In genomic region chr5:55187370-55187769, GRCh38 we compare ENCODE assay signal across 10 cellular contexts. TPM values are rescaled to one million over a fixed set of nuclear protein-coding genes. Genes with fewer than 3 reads are reported as not detected.
A peak's percentile ranks its signal among the peaks of the same experiment; 100 is the strongest.
DNase-seq lines count a peak whose midpoint lies in the region; ATAC-seq, FAIRE-seq and TF ChIP-seq lines count a peak whose summit lies in the region.
"Had no signal": no experiment of that assay in that cellular context is flagged by ENCODE, and none has a peak within 500 bp of the region (broad histone marks: within the 10 kb centered on the region; RNA-seq: fewer than 3 reads in every experiment).

No MANE protein-coding gene starts in this region.

- intact Hi-C loops in sciatic nerve (cut with DNase I) = no loop called here

- dilution Hi-C loops in keratinocyte (cut with MboI; ENCODE audit: extremely low pct_ligation_motif_present, low sequenced_read_pairs) = no loop called here

- H3K27ac ChIP-seq in Karpas-422 (ENCODE audit: low read length) (no peak overlapping the region), RWPE1 (no peak overlapping the region), keratinocyte (ENCODE audit: control insufficient read depth, insufficient read depth, low read length) (no peak overlapping the region)

- H3K79me2 ChIP-seq in Karpas-422 (ENCODE audit: low read length) = no peaks in the 10 kb centered on the region
- no peaks in the 10 kb centered on the region for H3K79me2 ChIP-seq in keratinocyte (ENCODE audit: control insufficient read depth, insufficient read depth, low read length)

- no peak for FAIRE-seq in D721Med (lab: Jason Lieb, UNC)
- FAIRE-seq in keratinocyte (lab: Jason Lieb, UNC) = peak; percentile 13

- no peaks in the 10 kb centered on the region for H3K9me2 ChIP-seq in Karpas-422 (replicated peaks; ENCODE audit: insufficient read depth, low read length)

- peak; percentile 57 for TF ChIP-seq CTCF in D721Med (IDR thresholded peaks at IDR 0.05; ENCODE audit: insufficient read depth, missing control alignments)
- TF ChIP-seq CTCF in RWPE1 (conservative IDR thresholded peaks at IDR 0.05; ENCODE audit: low read depth) = peak; percentile 58
- TF ChIP-seq CTCF in keratinocyte (optimal IDR thresholded peaks at IDR 0.05 in 1 of 3, IDR thresholded peaks at IDR 0.05 in 1 of 3, conservative IDR thresholded peaks at IDR 0.05 in 1 of 3; ENCODE audit: extremely low read depth in 1 of 3, insufficient read depth in 2 of 3, low read length in 3 of 3) = peak in 2 of 3 experiments; percentile 39 to 51

- H4K20me1 ChIP-seq in Karpas-422 (ENCODE audit: insufficient read depth, low read depth, low read length) (no peaks in the 10 kb centered on the region), keratinocyte (ENCODE audit: control insufficient read depth, extremely low read depth, insufficient read depth, low read length) (no peaks in the 10 kb centered on the region)

- POLR2A ChIA-PET in RWPE1 (lab: Yijun Ruan, JAX; ENCODE audit: low non-redundant PET) = no interaction called here

- CTCF ChIA-PET in RWPE1 (lab: Yijun Ruan, JAX) = interaction anchor here (0.5 to 1.7 kb wide), 16 partner anchors 9 to 641 kb away, joined by 3 to 9 read pairs (median 4); partner anchors contain the start of gene CCNO

- H3K27me3 ChIP-seq in Karpas-422 (ENCODE audit: low read length) (no peaks in the 10 kb centered on the region), keratinocyte (ENCODE audit: control insufficient read depth, extremely low read depth, insufficient read depth, low read length) (peaks cover 4% of the 10 kb centered on the region)

- H3K36me3 ChIP-seq in Karpas-422 (ENCODE audit: insufficient read depth, low read length) = no peaks in the 10 kb centered on the region
- H3K36me3 ChIP-seq in keratinocyte (ENCODE audit: control insufficient read depth in 2 of 2, extremely low read depth in 1 of 2, insufficient read depth in 2 of 2, low read length in 2 of 2) = no peaks in the 10 kb centered on the region

- DNase-seq in D721Med (ENCODE audit: insufficient read length, low spot score) (peak; percentile 23), Karpas-422 (peak; percentile 60), RWPE1 (ENCODE audit: low spot score) (peak; percentile 78), keratinocyte (ENCODE audit: low read depth, low spot score) (no peak), sciatic nerve (ENCODE audit: low spot score) (no peak), NCI-H1436 (lab: John Stamatoyannopoulos, UW) (no peak)
- DNase-seq: activated CD8-positive, alpha-beta memory T cell treated with anti-CD3 and anti-CD28 coated beads, Interleukin-2, amount 10 ng/mL, durations not matched to agents 7 days and 5 days had no signal

- H3K9me3 ChIP-seq in Karpas-422 (ENCODE audit: low read length) = no peaks in the 10 kb centered on the region
- no peaks in the 10 kb centered on the region for H3K9me3 ChIP-seq in keratinocyte (ENCODE audit: control insufficient read depth, low read depth, low read length)

- ATAC-seq in HG03378 (IDR thresholded peaks at IDR 0.05; ENCODE audit: unreplicated experiment) = no peak
- no peak for ATAC-seq in sciatic nerve
- ATAC-seq in GM18498 (IDR thresholded peaks at IDR 0.05; ENCODE audit: unreplicated experiment) = no peak
- ATAC-seq: activated CD8-positive, alpha-beta memory T cell treated with anti-CD3 and anti-CD28 coated beads, Interleukin-2, amount 10 ng/mL, durations not matched to agents 7 days and 5 days had no signal

- H2AFZ ChIP-seq in Karpas-422 (ENCODE audit: low read length) (no peak overlapping the region), keratinocyte (ENCODE audit: control insufficient read depth, low read length) (no peak overlapping the region)

- H3K4me2 ChIP-seq in Karpas-422 (ENCODE audit: low read depth, low read length, poor library complexity, severe bottlenecking) (no peak overlapping the region), keratinocyte (ENCODE audit: control insufficient read depth, extremely low read depth, insufficient read depth, low read depth, low read length) (no peak overlapping the region)

- H3K4me1 ChIP-seq in Karpas-422 (ENCODE audit: low read length) (no peaks in the 10 kb centered on the region), keratinocyte (ENCODE audit: control insufficient read depth, extremely low read depth, insufficient read depth, low read length) (no peaks in the 10 kb centered on the region)

- H3K4me3 ChIP-seq in Karpas-422 (ENCODE audit: low read length) = no peak overlapping the region
- no peak overlapping the region for H3K4me3 ChIP-seq in keratinocyte (ENCODE audit: control insufficient read depth in 2 of 3, extremely low read depth in 1 of 3, insufficient read depth in 2 of 3, low read depth in 1 of 3, low read length in 3 of 3)

- no peaks in the 10 kb centered on the region for H3K9me1 ChIP-seq in keratinocyte (ENCODE audit: control insufficient read depth, extremely low read depth, insufficient read depth, low read length)

- H3K9ac ChIP-seq in Karpas-422 (ENCODE audit: low read length) = no peak overlapping the region
- no peak overlapping the region for H3K9ac ChIP-seq in keratinocyte (ENCODE audit: control insufficient read depth, extremely low read depth, insufficient read depth, low read length)

RNA-seq across cellular contexts. Expression of gene CDC20B, which starts 14.4 kb away (rescaled TPM):
- not detected in 2 replicates for total RNA-seq in Karpas-422 (2014; rRNA removed; shearing (Covaris generic); ENCODE audit: low replicate concordance)
- 0.03 TPM in 1 of 3 replicates, not detected in the others for polyA plus RNA-seq in keratinocyte
- polyA plus RNA-seq in keratinocyte (2011; ENCODE audit: low read depth) = not detected
- polyA plus RNA-seq in keratinocyte (2011; cell fraction: cytosol; rRNA removed) = not detected in 2 replicates
- polyA plus RNA-seq in keratinocyte (2011; cell fraction: nucleus; rRNA removed) = not detected in 2 replicates
- not detected in 2 replicates for polyA plus RNA-seq in keratinocyte (2012; ENCODE audit: low replicate concordance)
- polyA minus RNA-seq in keratinocyte = not detected in 3 replicates
- polyA minus RNA-seq in keratinocyte (2011; cell fraction: cytosol; rRNA and poly(A)+ RNA removed) = not detected
- not detected in 2 replicates for polyA minus RNA-seq in keratinocyte (2011; cell fraction: nucleus; rRNA and poly(A)+ RNA removed)
- total RNA-seq in sciatic nerve = not detected

RNA-seq across cellular contexts. Expression of gene GPX8, which starts 27.4 kb away (rescaled TPM):
- not detected in 2 replicates for total RNA-seq in Karpas-422 (2014; rRNA removed; shearing (Covaris generic); ENCODE audit: low replicate concordance)
- polyA plus RNA-seq in keratinocyte = 20.3 to 40.1 TPM (median 28.9 TPM) in 3 replicates
- polyA plus RNA-seq in keratinocyte (2011; ENCODE audit: low read depth) = 4.6 TPM
- 16.0 and 32.1 TPM in 2 replicates for polyA plus RNA-seq in keratinocyte (2011; cell fraction: cytosol; rRNA removed)
- polyA plus RNA-seq in keratinocyte (2011; cell fraction: nucleus; rRNA removed) = 19.0 and 25.3 TPM in 2 replicates
- polyA plus RNA-seq in keratinocyte (2012; ENCODE audit: low replicate concordance) = 12.2 and 28.4 TPM in 2 replicates
- polyA minus RNA-seq in keratinocyte = 5.7 to 15.7 TPM (median 9.3 TPM) in 3 replicates
- 8.6 TPM for polyA minus RNA-seq in keratinocyte (2011; cell fraction: cytosol; rRNA and poly(A)+ RNA removed)
- polyA minus RNA-seq in keratinocyte (2011; cell fraction: nucleus; rRNA and poly(A)+ RNA removed) = 6.4 and 11.3 TPM in 2 replicates
- 34.9 TPM for total RNA-seq in sciatic nerve
- total RNA-seq: activated CD8-positive, alpha-beta memory T cell treated with anti-CD3 and anti-CD28 coated beads, Interleukin-2, amount 10 ng/mL, durations not matched to agents 7 days and 5 days had no signal

RNA-seq across cellular contexts. Expression of gene MCIDAS, which starts 39.7 kb away (rescaled TPM):
- 0.14 and 0.37 TPM in 2 replicates for total RNA-seq in Karpas-422 (2014; rRNA removed; shearing (Covaris generic); ENCODE audit: low replicate concordance)
- polyA plus RNA-seq in keratinocyte = 0.03 to 0.15 TPM in 2 of 3 replicates, not detected in the other
- not detected for polyA plus RNA-seq in keratinocyte (2011; ENCODE audit: low read depth)
- polyA plus RNA-seq in keratinocyte (2011; cell fraction: cytosol; rRNA removed) = not detected in 2 replicates
- polyA plus RNA-seq in keratinocyte (2011; cell fraction: nucleus; rRNA removed) = 0.11 TPM in 1 of 2 replicates, not detected in the other
- polyA plus RNA-seq in keratinocyte (2012; ENCODE audit: low replicate concordance) = 0.07 TPM in 1 of 2 replicates, not detected in the other
- polyA minus RNA-seq in keratinocyte = not detected in 3 replicates
- polyA minus RNA-seq in keratinocyte (2011; cell fraction: cytosol; rRNA and poly(A)+ RNA removed) = not detected
- polyA minus RNA-seq in keratinocyte (2011; cell fraction: nucleus; rRNA and poly(A)+ RNA removed) = not detected in 2 replicates
- not detected for total RNA-seq in sciatic nerve
- total RNA-seq: glomerular endothelial cell had no signal

RNA-seq across cellular contexts. Expression of gene CCNO, which starts 46.0 kb away (rescaled TPM):
- total RNA-seq in Karpas-422 (2014; rRNA removed; shearing (Covaris generic); ENCODE audit: low replicate concordance) = 2.2 and 5.0 TPM in 2 replicates
- polyA plus RNA-seq in keratinocyte = 0.42 to 0.94 TPM (median 0.48 TPM) in 3 replicates
- 0.19 TPM for polyA plus RNA-seq in keratinocyte (2011; ENCODE audit: low read depth)
- 0.53 and 0.73 TPM in 2 replicates for polyA plus RNA-seq in keratinocyte (2011; cell fraction: cytosol; rRNA removed)
- 1.6 and 2.2 TPM in 2 replicates for polyA plus RNA-seq in keratinocyte (2011; cell fraction: nucleus; rRNA removed)
- 1.2 and 2.8 TPM in 2 replicates for polyA plus RNA-seq in keratinocyte (2012; ENCODE audit: low replicate concordance)
- 0.13 to 0.56 TPM (median 0.30 TPM) in 3 replicates for polyA minus RNA-seq in keratinocyte
- not detected for polyA minus RNA-seq in keratinocyte (2011; cell fraction: cytosol; rRNA and poly(A)+ RNA removed)
- 0.70 and 0.74 TPM in 2 replicates for polyA minus RNA-seq in keratinocyte (2011; cell fraction: nucleus; rRNA and poly(A)+ RNA removed)
- total RNA-seq in sciatic nerve = 0.22 TPM

Comparison
In these comparisons a context has a peak if more than half of its experiments do, and no peak if none do; other contexts are left out.
1. DNase-seq: peak in D721Med (single experiment), Karpas-422 (single experiment) and RWPE1 (single experiment); none in keratinocyte (single experiment), sciatic nerve (single experiment) and NCI-H1436 (single experiment).
2. RNA of gene GPX8, which starts 27.4 kb away (total RNA-seq): 34.9 TPM in sciatic nerve (single experiment); not detected in Karpas-422; every median in the first group is over 10 times any median in the second.
3. Peak in every context shown above with its lines, with median percentiles within 50 percentile points of each other: CTCF ChIP-seq.